ENCODE assay signal across 9 cellular contexts in the genomic region with DNA sequence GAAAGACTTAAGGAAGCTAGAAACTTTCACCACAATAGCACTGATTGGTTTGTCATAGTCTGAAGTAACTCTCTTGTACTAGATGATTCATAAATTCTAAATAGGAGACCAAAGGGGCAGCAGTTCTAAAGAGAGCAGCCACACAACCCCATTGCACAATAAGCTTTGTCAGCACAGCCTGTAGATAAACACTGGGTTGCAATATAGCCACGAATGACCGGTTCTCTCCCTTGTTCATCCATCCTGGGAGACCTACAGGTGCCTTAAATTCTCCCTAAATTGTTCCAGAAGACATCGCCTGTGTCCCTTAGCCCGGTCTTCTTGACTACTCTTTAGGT.
DNase-seq lines count a peak whose midpoint lies in the region; ATAC-seq and TF ChIP-seq lines count a peak whose summit lies in the region.
"Had no signal": no experiment of that assay in that cellular context is flagged by ENCODE, and none has a peak within 500 bp of the region (broad histone marks: within the 10 kb centered on the region; RNA-seq: fewer than 3 reads in every experiment).

No MANE protein-coding gene starts in this region.

- DNase-seq in AG09319 (ENCODE audit: extremely low read depth, low read depth) (peak; percentile 55), HuH-7 (ENCODE audit: low spot score) (peak; percentile 49), WTC11 (ENCODE audit: low spot score) (no peak), kidney tubule cell (ENCODE audit: low spot score) (peak; percentile 89), NCI-H2196 (lab: John Stamatoyannopoulos, UW; ENCODE audit: unreplicated experiment) (no peak), inferior parietal cortex (ENCODE audit: extremely low spot score) (no peak), omental fat pad (ENCODE audit: low spot score) (no peak)

- CTCF ChIA-PET in WTC11 (lab: Charles Lee), result interaction anchor here (0.7 to 4.4 kb wide), 4 partner anchors 66 to 685 kb away, joined by 3 to 96 read pairs (median 4); no protein-coding TSS in a partner anchor

- no peak for TF ChIP-seq CTCF in AG09319 (IDR thresholded peaks at IDR 0.05; ENCODE audit: low read depth, low read length)
- TF ChIP-seq CTCF in WTC11 (IDR thresholded peaks at IDR 0.05), result no peak
- no peak for TF ChIP-seq CTCF in omental fat pad (IDR thresholded peaks at IDR 0.05)

- POLR2A ChIA-PET in WTC11 (lab: Charles Lee), result no interaction called here

- H3K9me3 Mint-ChIP-seq in WTC11, result no peaks in the 10 kb centered on the region

- H3K4me1 Mint-ChIP-seq in WTC11, result peaks cover 28% of the 10 kb centered on the region

- no peaks in the 10 kb centered on the region for H3K36me3 Mint-ChIP-seq in WTC11

- H3K27ac Mint-ChIP-seq in WTC11, result no peak overlapping the region

- ATAC-seq in WTC11, result no peak
- no peak for ATAC-seq in HG03378 (IDR thresholded peaks at IDR 0.05; ENCODE audit: unreplicated experiment)
- no peak for ATAC-seq in omental fat pad (ENCODE audit: low FRiP score)
- ATAC-seq: SK-N-SH treated with all-trans-retinoic acid at 6 μM for 48 hours had no signal

- no peaks in the 10 kb centered on the region for H3K27me3 Mint-ChIP-seq in WTC11 (ENCODE audit: low read depth)

- no peak overlapping the region for H3K4me3 Mint-ChIP-seq in WTC11

TF ChIP-seq in WTC11, 78 proteins besides CTCF, POLR2A, EP300 and RAD21:
- no peak for TF ChIP-seq NR1H2 (CRISPR knock-in tag; IDR thresholded peaks at IDR 0.05)
- TF ChIP-seq GABPB1 (CRISPR knock-in tag; IDR thresholded peaks at IDR 0.05), result peak; percentile 52; the same call in 1 of the 2 replicates
- TF ChIP-seq, protein P1, sequence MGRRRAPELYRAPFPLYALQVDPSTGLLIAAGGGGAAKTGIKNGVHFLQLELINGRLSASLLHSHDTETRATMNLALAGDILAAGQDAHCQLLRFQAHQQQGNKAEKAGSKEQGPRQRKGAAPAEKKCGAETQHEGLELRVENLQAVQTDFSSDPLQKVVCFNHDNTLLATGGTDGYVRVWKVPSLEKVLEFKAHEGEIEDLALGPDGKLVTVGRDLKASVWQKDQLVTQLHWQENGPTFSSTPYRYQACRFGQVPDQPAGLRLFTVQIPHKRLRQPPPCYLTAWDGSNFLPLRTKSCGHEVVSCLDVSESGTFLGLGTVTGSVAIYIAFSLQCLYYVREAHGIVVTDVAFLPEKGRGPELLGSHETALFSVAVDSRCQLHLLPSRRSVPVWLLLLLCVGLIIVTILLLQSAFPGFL (CRISPR knock-in tag; IDR thresholded peaks at IDR 0.05; ENCODE audit: borderline replicate concordance), result no peak

Comparison
In these comparisons a context has a peak if more than half of its experiments do, and no peak if none do; other contexts are left out.
1. DNase-seq: peak in AG09319 (single experiment), HuH-7 (single experiment) and kidney tubule cell (single experiment); none in WTC11 (single experiment), NCI-H2196 (single experiment), inferior parietal cortex (single experiment) and omental fat pad (single experiment).